ENCODE assay signal across 8 cellular contexts in the genomic region with DNA sequence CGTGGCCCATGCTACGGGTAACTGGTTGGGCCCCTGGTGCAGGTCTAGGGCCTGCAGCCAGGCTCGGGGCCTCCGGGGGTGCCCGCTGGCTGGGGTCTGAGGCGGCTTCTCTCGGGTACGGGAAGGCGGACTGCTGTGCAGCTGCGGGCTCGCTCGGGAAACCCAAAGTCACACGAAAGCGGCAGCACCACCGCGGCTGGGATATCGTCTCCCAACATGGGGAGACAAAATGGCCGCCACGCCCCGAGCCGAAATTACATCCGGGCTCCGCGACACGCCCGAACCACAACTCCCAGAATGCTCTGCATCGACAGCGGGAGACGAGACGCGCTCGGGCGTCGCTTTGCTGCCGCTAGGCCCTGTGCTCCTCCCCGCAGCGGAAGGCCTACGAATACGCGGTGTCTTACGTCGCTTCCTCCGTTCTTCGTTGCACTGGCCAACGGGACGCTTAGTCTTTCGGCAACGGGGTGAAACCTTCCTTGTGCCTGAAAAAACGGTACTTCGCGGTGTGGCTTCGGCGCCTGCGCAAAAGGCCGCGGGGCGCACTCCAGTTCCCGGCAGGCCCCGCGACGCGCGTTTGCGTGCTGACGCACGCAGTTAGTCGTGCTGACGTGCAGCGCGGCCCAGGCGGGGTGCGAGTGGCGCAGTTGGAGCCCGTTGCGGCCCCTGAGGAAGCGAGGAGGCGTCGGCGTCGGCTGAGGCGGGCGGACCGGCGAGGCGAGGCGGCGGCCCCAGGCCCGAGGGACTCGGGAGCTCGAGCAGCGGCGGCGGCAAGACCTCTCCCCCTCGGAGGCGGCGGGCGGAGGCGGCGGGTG. TPM values are rescaled to one million over a fixed set of nuclear protein-coding genes. Genes with fewer than 3 reads are reported as not detected.
DNase-seq lines count a peak whose midpoint lies in the region; ATAC-seq and TF ChIP-seq lines count a peak whose summit lies in the region.

A gene (plus strand): TSS at position 604 of the 815 bp plus-strand sequence. CDS start 3,727 bp downstream, outside the sequence.

- peak; percentile 83 for ATAC-seq in HG03432 (IDR thresholded peaks at IDR 0.05; ENCODE audit: unreplicated experiment)

- peak; percentile 90 for TF ChIP-seq POLR2A in GM19193 (IDR thresholded peaks at IDR 0.05; ENCODE audit: extremely low read depth, insufficient read depth, insufficient read length)

- DNase-seq in Ammon's horn (ENCODE audit: low spot score), result peak; percentile 92
- peak; percentile 93 for DNase-seq in NCI-H460 (ENCODE audit: extremely low read depth, low read depth)
- peak; percentile 94 for DNase-seq in activated CD4-positive, CD25-positive, alpha-beta regulatory T cell treated with anti-CD3 and anti-CD28 coated beads, Interleukin-2, amount 50 U/mL, for 72 hours
- peak; percentile 95 for DNase-seq in cerebellar cortex (ENCODE audit: low spot score)
- peak; percentile 97 for DNase-seq in islet precursor cell
- peak; percentile 89 for DNase-seq in stimulated activated CD4-positive, alpha-beta T cell treated with anti-CD3 and anti-CD28 coated beads, Interleukin-12 subunit alpha, Interleukin-12 subunit beta, amount 100 ng/mL, for 4 hours

RNA-seq across cellular contexts. Expression of the gene that starts here (rescaled TPM):
- total RNA-seq in NCI-H460 (2014; rRNA removed; shearing (Covaris generic)), result 63.3 and 94.6 TPM in 2 replicates
- polyA plus RNA-seq in NCI-H460 (2014; cell fraction: nucleus; rRNA removed), result 156 and 206 TPM in 2 replicates

Comparison
In these comparisons a context has a peak if more than half of its experiments do, and no peak if none do; other contexts are left out.
1. Peak in every context shown above with its lines: DNase-seq and ATAC-seq.